23 cellular contexts compared by ENCODE assay signal in genomic region chr7:44808914-44809393, GRCh38.
"Had no signal": no experiment of that assay in that cellular context is flagged by ENCODE, and none has a peak within 500 bp of the region (broad histone marks: within the 10 kb centered on the region; RNA-seq: fewer than 3 reads in every experiment).

No MANE protein-coding gene starts in this region.

- H3K4me1 ChIP-seq: lower lobe of right lung, suprapubic skin, tibial artery, upper lobe of right lung had no signal

- H3K4me3 ChIP-seq: lower lobe of right lung, skin epidermis, suprapubic skin, tibial artery, upper lobe of right lung had no signal

- ATAC-seq: activated CD4-positive, alpha-beta T cell treated with anti-CD3 and anti-CD28 coated beads for 36 hours; esophagus mucosa; lower lobe of right lung; natural killer cell; sciatic nerve; stimulated activated naive B cell treated with anti-CD40 and anti-IgM and Interleukin-4, amounts not matched to agents 10 μg/mL and 1 μg/mL and 100 μg/mL, for 72 hours; upper lobe of right lung had no signal

- H3K9me3 ChIP-seq: lower lobe of right lung, suprapubic skin, tibial artery, upper lobe of right lung had no signal

- H3K27me3 ChIP-seq: suprapubic skin, tibial artery, upper lobe of right lung had no signal

- H3K9me3 Mint-ChIP-seq: activated naive CD4-positive, alpha-beta T cell treated with anti-CD3 and anti-CD28 coated beads, Interleukin-2, amount 10 ng/mL, durations not matched to agents 7 days and 5 days; activated T-cell treated with anti-CD3 and anti-CD28 coated beads, Interleukin-2, amount 50 U/mL, for 24 hours; immature natural killer cell; natural killer cell; stimulated activated naive B cell treated with anti-CD40 and anti-IgM and Interleukin-4, amounts not matched to agents 10 μg/mL and 1 μg/mL and 100 μg/mL, for 72 hours; T-helper 1 cell treated with Interleukin-12 subunit alpha and Interleukin-12 subunit beta and Interleukin-4 antibody, amounts not matched to agents 30 μg/mL and 1 μg/mL, for 36 hours had no signal

- H3K4me3 Mint-ChIP-seq: activated CD4-positive, alpha-beta T cell treated with anti-CD3 and anti-CD28 coated beads for 36 hours; activated naive CD4-positive, alpha-beta T cell treated with anti-CD3 and anti-CD28 coated beads, Interleukin-2, amount 10 ng/mL, durations not matched to agents 7 days and 5 days; activated T-cell treated with anti-CD3 and anti-CD28 coated beads, Interleukin-2, amount 50 U/mL, for 24 hours; immature natural killer cell; natural killer cell; stimulated activated naive B cell treated with anti-CD40 and anti-IgM and Interleukin-4, amounts not matched to agents 10 μg/mL and 1 μg/mL and 100 μg/mL, for 72 hours; T-helper 1 cell treated with Interleukin-12 subunit alpha and Interleukin-12 subunit beta and Interleukin-4 antibody, amounts not matched to agents 30 μg/mL and 1 μg/mL, for 36 hours had no signal

- DNase-seq: activated CD4-positive, alpha-beta T cell treated with anti-CD3 and anti-CD28 coated beads for 36 hours; activated CD8-positive, alpha-beta memory T cell treated with anti-CD3 and anti-CD28 coated beads for 24 hours; activated gamma-delta T cell; activated naive CD4-positive, alpha-beta T cell treated with anti-CD3 and anti-CD28 coated beads, Interleukin-2, amount 10 ng/mL, durations not matched to agents 7 days and 5 days; activated T-cell treated with anti-CD3 and anti-CD28 coated beads, Interleukin-2, amount 50 U/mL, for 24 hours; amygdala; central memory CD4-positive, alpha-beta T cell; foreskin fibroblast; head of caudate nucleus; hypothalamus; immature natural killer cell; lower lobe of right lung; mesenchymal stem cell; natural killer cell; stimulated activated CD4-positive, alpha-beta T cell treated with anti-CD3 and anti-CD28 coated beads, Interleukin-4, amount 100 ng/mL, for 24 hours; stimulated activated naive B cell treated with anti-CD40 and anti-IgM and Interleukin-4, amounts not matched to agents 10 μg/mL and 1 μg/mL and 100 μg/mL, for 72 hours; tibial artery; upper lobe of right lung had no signal

- H3K4me1 Mint-ChIP-seq: activated naive CD4-positive, alpha-beta T cell treated with anti-CD3 and anti-CD28 coated beads, Interleukin-2, amount 10 ng/mL, durations not matched to agents 7 days and 5 days; immature natural killer cell; natural killer cell; stimulated activated naive B cell treated with anti-CD40 and anti-IgM and Interleukin-4, amounts not matched to agents 10 μg/mL and 1 μg/mL and 100 μg/mL, for 72 hours had no signal

- H3K27ac ChIP-seq: lower lobe of right lung, skin epidermis, suprapubic skin, tibial artery, upper lobe of right lung had no signal

- H3K36me3 Mint-ChIP-seq: immature natural killer cell, natural killer cell had no signal

- H3K27me3 Mint-ChIP-seq: activated CD4-positive, alpha-beta T cell treated with anti-CD3 and anti-CD28 coated beads for 36 hours; activated naive CD4-positive, alpha-beta T cell treated with anti-CD3 and anti-CD28 coated beads, Interleukin-2, amount 10 ng/mL, durations not matched to agents 7 days and 5 days; activated T-cell treated with anti-CD3 and anti-CD28 coated beads, Interleukin-2, amount 50 U/mL, for 24 hours; stimulated activated naive B cell treated with anti-CD40 and anti-IgM and Interleukin-4, amounts not matched to agents 10 μg/mL and 1 μg/mL and 100 μg/mL, for 72 hours had no signal

- H3K27ac Mint-ChIP-seq: activated CD4-positive, alpha-beta T cell treated with anti-CD3 and anti-CD28 coated beads for 36 hours; activated naive CD4-positive, alpha-beta T cell treated with anti-CD3 and anti-CD28 coated beads, Interleukin-2, amount 10 ng/mL, durations not matched to agents 7 days and 5 days; T-helper 1 cell treated with Interleukin-12 subunit alpha and Interleukin-12 subunit beta and Interleukin-4 antibody, amounts not matched to agents 30 μg/mL and 1 μg/mL, for 36 hours had no signal
